Comparison of ENCODE assay signal across 21 cellular contexts in the genomic region with DNA sequence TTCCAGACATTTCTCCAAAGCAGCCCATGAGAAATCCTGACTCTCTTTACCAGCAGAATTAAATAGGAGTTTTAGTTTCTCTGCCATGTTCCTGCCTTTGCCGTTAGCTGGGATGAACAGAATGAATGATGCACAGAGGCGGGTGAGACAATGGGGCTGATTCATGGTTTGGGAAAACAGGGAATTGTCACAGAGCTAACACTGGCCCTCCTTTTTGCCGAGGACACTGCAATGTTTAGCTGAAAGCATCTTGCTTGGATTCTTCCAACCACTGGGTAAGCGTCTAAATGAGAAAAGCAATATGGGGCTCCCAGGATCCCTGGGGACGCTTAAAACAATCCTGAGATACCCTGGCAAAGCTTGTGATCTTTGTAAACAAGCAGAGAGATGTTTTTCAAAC. TPM values are rescaled to one million over a fixed set of nuclear protein-coding genes. Genes with fewer than 3 reads are reported as not detected.
DNase-seq lines count a peak whose midpoint lies in the region; ATAC-seq and TF ChIP-seq lines count a peak whose summit lies in the region.
"Had no signal": no experiment of that assay in that cellular context is flagged by ENCODE, and none has a peak within 500 bp of the region (broad histone marks: within the 10 kb centered on the region; RNA-seq: fewer than 3 reads in every experiment).

No MANE protein-coding gene starts in this region.

- peak overlapping the region; percentile 49 for H3K56ac ChIP-seq in mesendoderm (ENCODE audit: low read length)

- no peak overlapping the region for H2AK5ac ChIP-seq in mesendoderm (ENCODE audit: low read length)

- no peak overlapping the region for H3K9ac ChIP-seq in mesendoderm (ENCODE audit: low read length)
- H3K9ac ChIP-seq: BLaER1 treated with 17β-estradiol and CSF1 and Interleukin-3, amounts not matched to agents 10 nM and 100 nM had no signal

- no peaks in the 10 kb centered on the region for H3K27me3 ChIP-seq in mesendoderm (ENCODE audit: insufficient read depth, low read length, poor library complexity)
- H3K27me3 ChIP-seq: BLaER1 treated with 17β-estradiol and CSF1 and Interleukin-3, amounts not matched to agents 10 nM and 100 nM; breast epithelium had no signal

- no peak overlapping the region for H4K8ac ChIP-seq in mesendoderm (ENCODE audit: low read depth, low read length)

- H2BK15ac ChIP-seq in mesendoderm (replicated peaks; ENCODE audit: low read depth), result no peak overlapping the region

- no peak overlapping the region for H3K23ac ChIP-seq in mesendoderm (ENCODE audit: low read length)

- H4K5ac ChIP-seq in mesendoderm (ENCODE audit: low read length), result no peak overlapping the region

- no CpG with 5 or more reads among the region's 5 CpGs for WGBS in mesendoderm (ENCODE audit: extremely low coverage, insufficient coverage, low lambda C conversion rate)

- H3K4me3 ChIP-seq in mesendoderm (ENCODE audit: low read length), result no peak overlapping the region
- H3K4me3 ChIP-seq: BLaER1 treated with 17β-estradiol and CSF1 and Interleukin-3, amounts not matched to agents 10 nM and 100 nM; breast epithelium had no signal

- H2BK5ac ChIP-seq in mesendoderm (ENCODE audit: low read length), result no peak overlapping the region

- H3K4ac ChIP-seq in mesendoderm (ENCODE audit: low read depth, low read length), result no peak overlapping the region

- no peaks in the 10 kb centered on the region for H3K36me3 ChIP-seq in mesendoderm (ENCODE audit: control insufficient read depth, insufficient read depth, low read length)
- H3K36me3 ChIP-seq: BLaER1 treated with 17β-estradiol and CSF1 and Interleukin-3, amounts not matched to agents 10 nM and 100 nM; breast epithelium; WERI-Rb-1 had no signal

- H3K79me2 ChIP-seq in mesendoderm (ENCODE audit: control insufficient read depth, insufficient read depth, low read length), result no peaks in the 10 kb centered on the region

- ATAC-seq in sciatic nerve (no peak), GM18505 (IDR thresholded peaks at IDR 0.05; ENCODE audit: unreplicated experiment) (no peak)
- ATAC-seq: HCT116; stimulated activated effector memory CD8-positive, alpha-beta T cell treated with anti-CD3 and anti-CD28 coated beads, Interleukin-12 subunit alpha, Interleukin-12 subunit beta, amount 100 ng/mL, for 72 hours had no signal

- no peak overlapping the region for H3K18ac ChIP-seq in mesendoderm (ENCODE audit: low read length)

- no peaks in the 10 kb centered on the region for H3K4me1 ChIP-seq in mesendoderm (ENCODE audit: control insufficient read depth, low read depth, low read length)
- H3K4me1 ChIP-seq: BLaER1 treated with 17β-estradiol and CSF1 and Interleukin-3, amounts not matched to agents 10 nM and 100 nM; breast epithelium had no signal

- no peak for TF ChIP-seq POLR2A in GM18505 (IDR thresholded peaks at IDR 0.05; ENCODE audit: borderline replicate concordance, extremely low read depth, insufficient read depth, insufficient read length)

- intact Hi-C loops in sciatic nerve (cut with DNase I), result no loop called here

- no peak overlapping the region for H3K4me2 ChIP-seq in mesendoderm (ENCODE audit: low read length)
- H3K4me2 ChIP-seq: BLaER1 treated with 17β-estradiol and CSF1 and Interleukin-3, amounts not matched to agents 10 nM and 100 nM had no signal

- H3K27ac ChIP-seq in caudate nucleus (ENCODE audit: low read depth, low read length) (peak overlapping the region; percentile 90), mesendoderm (ENCODE audit: low read depth, low read length) (no peak overlapping the region), substantia nigra (ENCODE audit: low read depth, low read length, poor library complexity, severe bottlenecking) (peak overlapping the region; percentile 96)
- H3K27ac ChIP-seq: 22Rv1; BLaER1 treated with 17β-estradiol and CSF1 and Interleukin-3, amounts not matched to agents 10 nM and 100 nM; breast epithelium; WERI-Rb-1 had no signal

- no peak overlapping the region for H2BK120ac ChIP-seq in mesendoderm (ENCODE audit: low read depth, low read length)

- no peaks in the 10 kb centered on the region for H3K79me1 ChIP-seq in mesendoderm (ENCODE audit: low read length)

- DNase-seq in DMS 273 (lab: John Stamatoyannopoulos, UW; ENCODE audit: unreplicated experiment) (peak; percentile 7), DMS 273 treated with DMSO at 0.1 percent for 48 hours (lab: John Stamatoyannopoulos, UW) (no peak), caudate nucleus (lab: John Stamatoyannopoulos, UW) (peak in 54 of 61 donors; percentile 1 to 82 (median 51)), mesendoderm (no peak), substantia nigra (lab: John Stamatoyannopoulos, UW) (peak in 46 of 49 donors; percentile 8 to 86 (median 54)), sciatic nerve (ENCODE audit: low spot score) (no peak), DMS53 (lab: John Stamatoyannopoulos, UW) (no peak)
- DNase-seq: activated CD4-positive, alpha-beta memory T cell treated with anti-CD3 and anti-CD28 coated beads for 36 hours; activated T-cell treated with anti-CD3 and anti-CD28 coated beads, Interleukin-2, amount 50 U/mL, for 24 hours; DMS153; NCI-H1048; NCI-H2107; stimulated activated CD4-positive, alpha-beta T cell treated with anti-CD3 and anti-CD28 coated beads, Interleukin-12 subunit alpha, Interleukin-12 subunit beta, amount 100 ng/mL, for 4 hours; trophoblast cell; WERI-Rb-1 had no signal

RNA-seq across cellular contexts. Expression of gene PAFAH1B1, which starts 12.8 kb away (rescaled TPM):
- polyA plus RNA-seq in mesendoderm (2013, experiment 1 of 2), result 66.9 TPM
- 65.3 TPM for polyA plus RNA-seq in mesendoderm (2013, experiment 2 of 2)
- total RNA-seq in sciatic nerve, result 160 TPM

Comparison
In these comparisons a context has a peak if more than half of its experiments do, and no peak if none do; other contexts are left out.
1. DNase-seq: peak in DMS 273 (single experiment), caudate nucleus (54 of 61) and substantia nigra (46 of 49); none in DMS 273 treated with DMSO at 0.1 percent for 48 hours (single experiment), mesendoderm (single experiment), sciatic nerve (single experiment) and DMS53 (single experiment).